Comparison of ENCODE assay signal across 11 cellular contexts in genomic region chr1:68178821-68179490, GRCh38. TPM values are rescaled to one million over a fixed set of nuclear protein-coding genes. Genes with fewer than 3 reads are reported as not detected.
DNase-seq lines count a peak whose midpoint lies in the region; ATAC-seq, FAIRE-seq and TF ChIP-seq lines count a peak whose summit lies in the region.
"Had no signal": no experiment of that assay in that cellular context is flagged by ENCODE, and none has a peak within 500 bp of the region (broad histone marks: within the 10 kb centered on the region; RNA-seq: fewer than 3 reads in every experiment).

No MANE protein-coding gene starts in this region.

- peak overlapping the region; percentile 82 for H3K4me2 ChIP-seq in endothelial cell of umbilical vein (ENCODE audit: insufficient read depth, low read length)

- POLR2A ChIA-PET in endothelial cell of umbilical vein (lab: Charles Lee) = interaction anchor here (0.7 to 1.7 kb wide), 2 partner anchors 28 to 53 kb away, joined by 3 to 5 read pairs; partner anchors contain the start of gene WLS

- peaks cover 75% of the 10 kb centered on the region for H3K4me1 ChIP-seq in endothelial cell of umbilical vein (ENCODE audit: control insufficient read depth, extremely low read depth, insufficient read depth, low read length)

- FAIRE-seq in endothelial cell of umbilical vein (lab: Jason Lieb, UNC) = peak; percentile 53

- BruUV-seq in endothelial cell of umbilical vein (replicated peaks; lab: Mats Ljungman, UMichigan) = no TSS peak

- H3K27ac ChIP-seq in endothelial cell of umbilical vein (ENCODE audit: insufficient read depth, low read depth, low read length) = peak overlapping the region; percentile 93

- no peaks in the 10 kb centered on the region for H3K27me3 ChIP-seq in endothelial cell of umbilical vein (ENCODE audit: control insufficient read depth in 2 of 2, insufficient read depth in 2 of 2, low read length in 2 of 2)

- H3K9me3 ChIP-seq in endothelial cell of umbilical vein (replicated peaks; ENCODE audit: control insufficient read depth, insufficient read depth, low read length) = no peaks in the 10 kb centered on the region

- peak; percentile 52 for TF ChIP-seq POLR2A in endothelial cell of umbilical vein (IDR thresholded peaks at IDR 0.05; ENCODE audit: low read depth, low read length)

- H4K20me1 ChIP-seq in endothelial cell of umbilical vein (replicated peaks; ENCODE audit: control insufficient read depth, extremely low read depth, insufficient read depth, low read length) = no peaks in the 10 kb centered on the region

- H3K79me2 ChIP-seq in endothelial cell of umbilical vein (ENCODE audit: control insufficient read depth, insufficient read depth, low read length) = peaks cover 4% of the 10 kb centered on the region

- intact Hi-C loops in endothelial cell of umbilical vein (cut with micrococcal nuclease) = loop anchor here (1.0 to 10.0 kb wide), 4 partner anchors 28 to 454 kb away; no protein-coding TSS in a partner anchor

- peaks cover 0 to 1% of the 10 kb centered on the region in 2 experiments for H3K36me3 ChIP-seq in endothelial cell of umbilical vein (ENCODE audit: control insufficient read depth in 2 of 2, extremely low read depth in 1 of 2, insufficient read depth in 2 of 2, low read length in 2 of 2)

- H3K9ac ChIP-seq in endothelial cell of umbilical vein (replicated peaks; ENCODE audit: extremely low read depth, insufficient read depth, low read length) = peak overlapping the region; percentile 71

- dilution Hi-C loops in endothelial cell of umbilical vein (cut with MboI; ENCODE audit: extremely low pct_ligation_motif_present, low sequenced_read_pairs) = no loop called here

- H2AFZ ChIP-seq in endothelial cell of umbilical vein (ENCODE audit: low read depth, low read length) = no peak overlapping the region

- no peak overlapping the region for H3K4me3 ChIP-seq in endothelial cell of umbilical vein (replicated peaks in 1 of 3; ENCODE audit: insufficient read depth in 1 of 3, low read depth in 1 of 3, low read length in 3 of 3)

- no peaks in the 10 kb centered on the region for H3K9me1 ChIP-seq in endothelial cell of umbilical vein (replicated peaks; ENCODE audit: control insufficient read depth, extremely low read depth, insufficient read depth, low read length)

- no peak for TF ChIP-seq CTCF in endothelial cell of umbilical vein (IDR thresholded peaks at IDR 0.05; ENCODE audit: extremely low read depth in 1 of 2, insufficient read depth in 1 of 2, low read depth in 1 of 2, low read length in 2 of 2)

- ATAC-seq in GM21423 (IDR thresholded peaks at IDR 0.05; ENCODE audit: unreplicated experiment) (peak; percentile 63), HG03442 (IDR thresholded peaks at IDR 0.05; ENCODE audit: unreplicated experiment) (peak; percentile 65), HG02885 (IDR thresholded peaks at IDR 0.05; ENCODE audit: poor library complexity, unreplicated experiment) (no peak)
- ATAC-seq: Right ventricle myocardium inferior had no signal

- DNase-seq in DMS53 (lab: John Stamatoyannopoulos, UW) (peak; percentile 73), endothelial cell of umbilical vein (ENCODE audit: low read depth, low spot score) (peak; percentile 85), GM19238 (ENCODE audit: insufficient read length, low spot score) (no peak), NOMO-1 treated with dmso at 0.1 percent for 144 hours (lab: John Stamatoyannopoulos, UW; ENCODE audit: unreplicated experiment) (no peak)
- no peak for DNase-seq in stimulated activated CD4-positive, alpha-beta T cell treated with anti-CD3 and anti-CD28 coated beads, Interleukin-4, amount 100 ng/mL, for 24 hours
- DNase-seq: endodermal cell; stimulated activated CD4-positive, alpha-beta T cell treated with anti-CD3 and anti-CD28 coated beads, Interleukin-1b, Interleukin-23, amount 100 ng/mL, for 48 hours had no signal

- CTCF ChIA-PET in endothelial cell of umbilical vein (lab: Charles Lee) = interaction anchor here (0.9 to 3.0 kb wide), 6 partner anchors 11 to 142 kb away, joined by 3 to 13 read pairs (median 4); no protein-coding TSS in a partner anchor

TF ChIP-seq in endothelial cell of umbilical vein, 7 proteins besides CTCF, POLR2A, EP300 and RAD21:
- peak; percentile 25 for TF ChIP-seq GATA2 (IDR thresholded peaks at IDR 0.05; ENCODE audit: insufficient read depth, insufficient read length, low read depth, low read length)
- no peak for TF ChIP-seq MYC (IDR thresholded peaks at IDR 0.05; ENCODE audit: low read depth, low read length)
- peak; percentile 50 for TF ChIP-seq POLR2AphosphoS5 (IDR thresholded peaks at IDR 0.05; ENCODE audit: insufficient read depth, low read depth, low read length)
- TF ChIP-seq EZH2 (IDR thresholded peaks at IDR 0.05; ENCODE audit: borderline replicate concordance, low read depth, low read length, severe bottlenecking) = no peak
- TF ChIP-seq FOS (IDR thresholded peaks at IDR 0.05; ENCODE audit: borderline replicate concordance, insufficient read depth, low read length) = peak; percentile 53
- TF ChIP-seq JUN (IDR thresholded peaks at IDR 0.05; ENCODE audit: borderline replicate concordance, insufficient read depth, insufficient read length, low read depth) = peak; percentile 66
- no peak for TF ChIP-seq MAX (IDR thresholded peaks at IDR 0.05; ENCODE audit: insufficient read depth, insufficient read length)

RNA-seq across cellular contexts. Expression of gene WLS, which starts 53.4 kb away (rescaled TPM):
- 163 and 199 TPM in 2 replicates for total RNA-seq in endothelial cell of umbilical vein
- polyA plus RNA-seq in endothelial cell of umbilical vein = 121 and 122 TPM in 2 replicates
- polyA plus RNA-seq in endothelial cell of umbilical vein (2011; cell fraction: cytosol; rRNA removed) = 113 and 126 TPM in 2 replicates
- 190 and 208 TPM in 2 replicates for polyA plus RNA-seq in endothelial cell of umbilical vein (2011; cell fraction: nucleus; rRNA removed)
- 109 and 154 TPM in 2 replicates for polyA plus RNA-seq in endothelial cell of umbilical vein (2012)
- 342 and 361 TPM in 2 replicates for polyA minus RNA-seq in endothelial cell of umbilical vein
- polyA minus RNA-seq in endothelial cell of umbilical vein (2011; cell fraction: cytosol; rRNA and poly(A)+ RNA removed) = 20.7 TPM
- polyA minus RNA-seq in endothelial cell of umbilical vein (2011; cell fraction: nucleus; rRNA and poly(A)+ RNA removed) = 274 and 359 TPM in 2 replicates

Comparison
In these comparisons a context has a peak if more than half of its experiments do, and no peak if none do; other contexts are left out.
1. DNase-seq: peak in DMS53 (single experiment) and endothelial cell of umbilical vein (single experiment); none in stimulated activated CD4-positive, alpha-beta T cell treated with anti-CD3 and anti-CD28 coated beads, Interleukin-4, amount 100 ng/mL, for 24 hours (single experiment), GM19238 (single experiment) and NOMO-1 treated with dmso at 0.1 percent for 144 hours (single experiment).